Comparison of ENCODE assay signal across 20 cellular contexts in the genomic region with DNA sequence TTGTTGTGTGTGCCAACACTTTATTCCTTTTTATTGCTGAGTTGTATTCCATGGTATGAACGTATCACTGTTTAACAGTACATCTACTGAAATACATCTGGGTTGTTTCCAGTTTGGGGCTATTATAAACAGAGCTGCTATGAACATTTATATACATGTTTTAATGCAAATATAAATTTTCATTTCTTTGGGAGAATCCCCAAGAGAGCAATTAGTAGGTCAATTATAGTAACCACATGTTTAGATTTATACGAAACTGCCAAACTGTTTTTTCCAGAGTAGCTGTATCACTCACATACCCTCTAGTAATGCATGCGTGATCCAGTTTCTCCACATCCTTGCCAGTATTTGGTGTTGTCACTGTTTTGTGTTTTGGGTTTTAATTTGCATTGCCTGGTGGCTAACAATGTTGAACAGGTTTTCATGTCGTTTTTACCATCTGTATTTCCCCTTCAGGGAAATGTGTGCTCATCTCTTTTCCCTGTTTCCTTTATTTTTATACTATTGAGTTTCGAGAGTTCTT.
DNase-seq lines count a peak whose midpoint lies in the region; ATAC-seq and TF ChIP-seq lines count a peak whose summit lies in the region.
"Had no signal": no experiment of that assay in that cellular context is flagged by ENCODE, and none has a peak within 500 bp of the region (broad histone marks: within the 10 kb centered on the region; RNA-seq: fewer than 3 reads in every experiment).

No MANE protein-coding gene starts in this region.

- no peak overlapping the region for H4K8ac ChIP-seq in IMR-90 (ENCODE audit: low read depth in 2 of 2, low read length in 2 of 2)

- H3K14ac ChIP-seq in IMR-90 (replicated peaks; ENCODE audit: low read depth, low read length): 0 out of 2 replicates have a peak overlapping the region, but pooled peaks have one; percentile 35

- peaks cover 8% of the 10 kb centered on the region for H3K4me1 ChIP-seq in IMR-90 (ENCODE audit: control insufficient read depth, insufficient read depth, low read length)

- no peak for ATAC-seq in activated T-cell treated with anti-CD3 and anti-CD28 coated beads, Interleukin-2, amount 50 U/mL, for 72 hours (replicated peaks in 1 of 2)
- no peak for ATAC-seq in IMR-90 (ENCODE audit: low read depth)
- no peak for ATAC-seq in activated B cell treated with CpG ODN at 0.5 μM for 24 hours (ENCODE audit: low read depth)
- ATAC-seq in stimulated activated effector memory CD8-positive, alpha-beta T cell treated with anti-CD3 and anti-CD28 coated beads, Interleukin-12 subunit alpha, Interleukin-12 subunit beta, amount 100 ng/mL, for 72 hours: no peak
- no peak for ATAC-seq in GM18907 (IDR thresholded peaks at IDR 0.05; ENCODE audit: unreplicated experiment)
- ATAC-seq in Right ventricle myocardium superior (ENCODE audit: poor library complexity): no peak
- no peak for ATAC-seq in HG02884 (IDR thresholded peaks at IDR 0.05; ENCODE audit: unreplicated experiment)
- ATAC-seq: HCT116 had no signal

- H3K56ac ChIP-seq in IMR-90 (ENCODE audit: extremely low read depth, insufficient read depth, low read length): no peak overlapping the region

- no peak overlapping the region for H3K4me3 ChIP-seq in IMR-90 (ENCODE audit: insufficient read depth, low read depth, low read length)
- H3K4me3 ChIP-seq: Peyer's patch, SJSA1 had no signal

- no peak overlapping the region for H4K5ac ChIP-seq in IMR-90 (ENCODE audit: low read depth, low read length)

- peaks cover 2% of the 10 kb centered on the region; the same call in 1 of the 2 replicates for H3K36me3 ChIP-seq in IMR-90 (ENCODE audit: control insufficient read depth, insufficient read depth, low read length)
- H3K36me3 ChIP-seq: Peyer's patch, SJSA1 had no signal

- peaks cover 0 to 4% of the 10 kb centered on the region in 2 donors for H3K9me3 Mint-ChIP-seq in activated T-cell treated with anti-CD3 and anti-CD28 coated beads, Interleukin-2, amount 50 U/mL, for 72 hours
- H3K9me3 Mint-ChIP-seq in activated B cell treated with CpG ODN at 0.5 μM for 24 hours: peaks cover 1% of the 10 kb centered on the region
- no peaks in the 10 kb centered on the region for H3K9me3 Mint-ChIP-seq in stimulated activated effector memory CD8-positive, alpha-beta T cell treated with anti-CD3 and anti-CD28 coated beads, Interleukin-12 subunit alpha, Interleukin-12 subunit beta, amount 100 ng/mL, for 72 hours

- TF ChIP-seq RAD21 in IMR-90 (IDR thresholded peaks at IDR 0.05; ENCODE audit: low read length): no peak

- CTCF ChIA-PET in IMR-90 (lab: Yijun Ruan, JAX) (no interaction called here), activated B cell treated with CpG ODN at 0.5 μM for 24 hours (lab: Charles Lee) (no interaction called here)

- no peak for TF ChIP-seq POLR2A in IMR-90 (IDR thresholded peaks at IDR 0.05; ENCODE audit: low read depth, low read length)

- BruUV-seq in IMR-90 (replicated peaks; lab: Mats Ljungman, UMichigan): no TSS peak

- dilution Hi-C loops in IMR-90 (cut with HindIII; ENCODE audit: low sequenced_read_pairs, unreplicated experiment): no loop called here

- H2AK9ac ChIP-seq in IMR-90 (replicated peaks; ENCODE audit: low read depth, low read length, poor library complexity): no peak overlapping the region

- no peak overlapping the region for H2BK5ac ChIP-seq in IMR-90 (ENCODE audit: low read depth, low read length, poor library complexity, severe bottlenecking)

- H3K27ac Mint-ChIP-seq in activated T-cell treated with anti-CD3 and anti-CD28 coated beads, Interleukin-2, amount 50 U/mL, for 72 hours: peak overlapping the region; percentile 68
- peak overlapping the region; percentile 66 for H3K27ac Mint-ChIP-seq in activated B cell treated with CpG ODN at 0.5 μM for 24 hours
- peak overlapping the region; percentile 49 for H3K27ac Mint-ChIP-seq in stimulated activated effector memory CD8-positive, alpha-beta T cell treated with anti-CD3 and anti-CD28 coated beads, Interleukin-12 subunit alpha, Interleukin-12 subunit beta, amount 100 ng/mL, for 72 hours

- H2AFZ ChIP-seq in IMR-90 (replicated peaks; ENCODE audit: low read length, poor library complexity): no peak overlapping the region

- H3K4ac ChIP-seq in IMR-90 (ENCODE audit: low read depth, low read length): no peak overlapping the region

- H3K18ac ChIP-seq in IMR-90 (ENCODE audit: low read depth, low read length): no peak overlapping the region

- WGBS in IMR-90 (ENCODE audit: extremely low coverage in 2 of 2, insufficient read length in 1 of 2), 2 experiments: no CpG with 5 or more reads among the region's 5 CpGs

- TF ChIP-seq CTCF in IMR-90 (conservative IDR thresholded peaks at IDR 0.05; ENCODE audit: low read depth, low read length): no peak
- no peak for TF ChIP-seq CTCF in activated B cell treated with CpG ODN at 0.5 μM for 24 hours (IDR thresholded peaks at IDR 0.05)

- no peak overlapping the region for H4K91ac ChIP-seq in IMR-90 (ENCODE audit: insufficient read depth, low read depth, low read length)

- POLR2A ChIA-PET in IMR-90 (lab: Charles Lee; ENCODE audit: unreplicated experiment): no interaction called here
- POLR2A ChIA-PET in activated B cell treated with CpG ODN at 0.5 μM for 24 hours (lab: Charles Lee): interaction anchor here (1.2 kb wide), 1 partner anchor 80 kb away, joined by 4 read pairs; no protein-coding TSS in a partner anchor

- in situ Hi-C loops in IMR-90 (cut with MboI; ENCODE audit: low sequenced_read_pairs): no loop called here

- H2BK15ac ChIP-seq in IMR-90 (ENCODE audit: low read depth, low read length): no peak overlapping the region

- H3K27me3 ChIP-seq in IMR-90 (ENCODE audit: control insufficient read depth, insufficient read depth, low read length): no peaks in the 10 kb centered on the region
- H3K27me3 ChIP-seq: Peyer's patch, SJSA1 had no signal

- no peak overlapping the region for H2BK120ac ChIP-seq in IMR-90 (ENCODE audit: low read depth, low read length)

- H2BK20ac ChIP-seq in IMR-90 (ENCODE audit: low read depth, low read length): no peak overlapping the region

- no peak overlapping the region for H3K4me2 ChIP-seq in IMR-90 (ENCODE audit: low read depth, low read length)

- H3K79me1 ChIP-seq in IMR-90 (ENCODE audit: low read depth in 1 of 2, low read length in 2 of 2): peaks cover 27 to 69% of the 10 kb centered on the region in 2 experiments; a peak in 3 of 4 replicates

- no peaks in the 10 kb centered on the region; the same call in 1 of the 2 replicates for H3K9me3 ChIP-seq in IMR-90 (ENCODE audit: control insufficient read depth, insufficient read depth, low read length)
- H3K9me3 ChIP-seq: Peyer's patch, SJSA1 had no signal

- peaks cover 0 to 12% of the 10 kb centered on the region in 2 donors for H3K36me3 Mint-ChIP-seq in activated T-cell treated with anti-CD3 and anti-CD28 coated beads, Interleukin-2, amount 50 U/mL, for 72 hours (ENCODE audit: insufficient read depth in 2 of 2)
- H3K36me3 Mint-ChIP-seq in activated B cell treated with CpG ODN at 0.5 μM for 24 hours (ENCODE audit: low read depth): peaks cover 29% of the 10 kb centered on the region
- no peaks in the 10 kb centered on the region for H3K36me3 Mint-ChIP-seq in stimulated activated effector memory CD8-positive, alpha-beta T cell treated with anti-CD3 and anti-CD28 coated beads, Interleukin-12 subunit alpha, Interleukin-12 subunit beta, amount 100 ng/mL, for 72 hours

- intact Hi-C loops in IMR-90 (cut with micrococcal nuclease) (loop anchor here (5.0 kb wide), 2 partner anchors 38 to 78 kb away; no protein-coding TSS in a partner anchor), activated B cell treated with CpG ODN at 0.5 μM for 24 hours (cut with micrococcal nuclease) (loop anchor here (5.0 kb wide), 1 partner anchor 82 kb away; no protein-coding TSS in a partner anchor), Right ventricle myocardium superior (cut with DNase I) (no loop called here)

- peaks cover 6% of the 10 kb centered on the region for H3K9me1 ChIP-seq in IMR-90 (ENCODE audit: insufficient read depth, low read length)

- H2AK5ac ChIP-seq in IMR-90 (ENCODE audit: low read depth, low read length): no peak overlapping the region

- DNase-seq in activated T-cell treated with anti-CD3 and anti-CD28 coated beads, Interleukin-2, amount 50 U/mL, for 72 hours: no peak
- DNase-seq in activated T-cell treated with anti-CD3 and anti-CD28 coated beads, Interleukin-2, amount 50 U/mL, for 1 hour: no peak
- DNase-seq in IMR-90 (no peak), activated B cell treated with CpG ODN at 0.5 μM for 24 hours (no peak), Right ventricle myocardium superior (no peak)
- DNase-seq in stimulated activated effector memory CD8-positive, alpha-beta T cell treated with anti-CD3 and anti-CD28 coated beads, Interleukin-12 subunit alpha, Interleukin-12 subunit beta, amount 100 ng/mL, for 72 hours (ENCODE audit: low spot score in 2 of 2): no peak
- DNase-seq: DMS79, GOT3, Kasumi-1, NCI-H1092, NCI-H1436 treated with DMSO at 0.1 percent for 48 hours, NCI-H1930, NCI-H226, NCI-H510A treated with DMSO at 0.1 percent for 48 hours, NCI-H82, Peyer's patch had no signal

- H3K27ac ChIP-seq in IMR-90 (ENCODE audit: insufficient read depth, low read length): no peak overlapping the region
- H3K27ac ChIP-seq: Peyer's patch, SJSA1 had no signal

- no peak overlapping the region for H3K4me3 Mint-ChIP-seq in activated T-cell treated with anti-CD3 and anti-CD28 coated beads, Interleukin-2, amount 50 U/mL, for 72 hours
- no peak overlapping the region for H3K4me3 Mint-ChIP-seq in activated B cell treated with CpG ODN at 0.5 μM for 24 hours
- no peak overlapping the region for H3K4me3 Mint-ChIP-seq in stimulated activated effector memory CD8-positive, alpha-beta T cell treated with anti-CD3 and anti-CD28 coated beads, Interleukin-12 subunit alpha, Interleukin-12 subunit beta, amount 100 ng/mL, for 72 hours

- no peak overlapping the region for H3K23ac ChIP-seq in IMR-90 (ENCODE audit: low read depth, low read length)

- no peak overlapping the region for H3K9ac ChIP-seq in IMR-90 (ENCODE audit: low read depth, low read length)

- H3K4me1 Mint-ChIP-seq in activated T-cell treated with anti-CD3 and anti-CD28 coated beads, Interleukin-2, amount 50 U/mL, for 72 hours (ENCODE audit: low read depth): peaks cover 53% of the 10 kb centered on the region
- H3K4me1 Mint-ChIP-seq in activated B cell treated with CpG ODN at 0.5 μM for 24 hours: peaks cover 86% of the 10 kb centered on the region
- H3K4me1 Mint-ChIP-seq in stimulated activated effector memory CD8-positive, alpha-beta T cell treated with anti-CD3 and anti-CD28 coated beads, Interleukin-12 subunit alpha, Interleukin-12 subunit beta, amount 100 ng/mL, for 72 hours: peaks cover 33% of the 10 kb centered on the region

- peaks cover 12% of the 10 kb centered on the region; the same call in 1 of the 2 replicates for H4K20me1 ChIP-seq in IMR-90 (ENCODE audit: insufficient read depth, low read length)

- no peaks in the 10 kb centered on the region for H3K27me3 Mint-ChIP-seq in activated T-cell treated with anti-CD3 and anti-CD28 coated beads, Interleukin-2, amount 50 U/mL, for 72 hours (ENCODE audit: low read depth)
- H3K27me3 Mint-ChIP-seq in activated B cell treated with CpG ODN at 0.5 μM for 24 hours: no peaks in the 10 kb centered on the region

TF ChIP-seq in IMR-90, 13 proteins besides CTCF, POLR2A, EP300 and RAD21 (continues in another document):
- TF ChIP-seq MAZ (IDR thresholded peaks at IDR 0.05; ENCODE audit: borderline replicate concordance, low read depth, low read length) (no peak), CEBPB (IDR thresholded peaks at IDR 0.05; ENCODE audit: low read depth, low read length) (no peak), MXI1 (IDR thresholded peaks at IDR 0.05; ENCODE audit: borderline replicate concordance, low read depth, low read length) (no peak)
